Comparison of ENCODE assay signal across 9 cellular contexts in genomic region chr1:62318756-62319544, GRCh38. TPM values are rescaled to one million over a fixed set of nuclear protein-coding genes. Genes with fewer than 3 reads are reported as not detected.
DNase-seq lines count a peak whose midpoint lies in the region; ATAC-seq and TF ChIP-seq lines count a peak whose summit lies in the region.
"Had no signal": no experiment of that assay in that cellular context is flagged by ENCODE, and none has a peak within 500 bp of the region (broad histone marks: within the 10 kb centered on the region; RNA-seq: fewer than 3 reads in every experiment).

TSS of gene KANK4 (minus strand) at chr1:62319434. CDS start at chr1:62281564, 37,870 bp downstream.

- peaks cover 15 to 44% (median 25%) of the 10 kb centered on the region in 5 donors for H3K27me3 Mint-ChIP-seq in naive thymus-derived CD8-positive, alpha-beta T cell

- H3K36me3 Mint-ChIP-seq in naive thymus-derived CD8-positive, alpha-beta T cell: no peaks in the 10 kb centered on the region

- H3K9me3 ChIP-seq in A673 (ENCODE audit: low read depth, low read length, poor library complexity, severe bottlenecking): no peaks in the 10 kb centered on the region

- peaks cover 49% of the 10 kb centered on the region for H3K27me3 ChIP-seq in A673 (replicated peaks; ENCODE audit: insufficient read depth, low read depth, low read length, poor library complexity)

- no peak for TF ChIP-seq CTCF in A673 (conservative IDR thresholded peaks at IDR 0.05; ENCODE audit: low read depth, low read length)
- 0 out of 2 replicates have a peak, but pooled peaks have one; percentile 5 for TF ChIP-seq CTCF in LNCaP clone FGC (IDR thresholded peaks at IDR 0.05; ENCODE audit: control insufficient read depth, extremely low read depth, insufficient read depth)
- TF ChIP-seq CTCF in epithelial cell of esophagus (IDR thresholded peaks at IDR 0.05; ENCODE audit: insufficient read depth, low read depth, low read length, missing control alignments): no peak

- POLR2A ChIA-PET in A673 (lab: Charles Lee; ENCODE audit: low non-redundant PET): no interaction called here
- POLR2A ChIA-PET in naive thymus-derived CD8-positive, alpha-beta T cell (lab: Charles Lee): no interaction called here

- intact Hi-C loops in A673 (cut with micrococcal nuclease; ENCODE audit: unreplicated experiment): no loop called here

- H3K4me1 ChIP-seq in A673 (ENCODE audit: insufficient read depth, low read length, poor library complexity, severe bottlenecking): peaks cover 5% of the 10 kb centered on the region

- CTCF ChIA-PET in A673 (lab: Charles Lee): interaction anchor here (1.3 kb wide), 1 partner anchor 21 kb away, joined by 3 read pairs; no protein-coding TSS in a partner anchor

- DNase-seq in A673 (ENCODE audit: low spot score) (peak; percentile 17), LNCaP clone FGC (ENCODE audit: low read depth) (no peak), epithelial cell of esophagus (ENCODE audit: low read depth) (peak; percentile 43), occipital lobe (lab: John Stamatoyannopoulos, UW) (no peak), COLO829 (ENCODE audit: low spot score) (no peak), NCI-H1048 (lab: John Stamatoyannopoulos, UW) (no peak)
- no peak for DNase-seq in naive thymus-derived CD8-positive, alpha-beta T cell

- H3K9me3 Mint-ChIP-seq in naive thymus-derived CD8-positive, alpha-beta T cell: no peaks in the 10 kb centered on the region

- peaks cover 0 to 10% (median under 1%) of the 10 kb centered on the region in 4 donors for H3K4me1 Mint-ChIP-seq in naive thymus-derived CD8-positive, alpha-beta T cell

- no peak for ATAC-seq in naive thymus-derived CD8-positive, alpha-beta T cell
- no peak for ATAC-seq in GM19397 (IDR thresholded peaks at IDR 0.05; ENCODE audit: unreplicated experiment)

- H3K27ac Mint-ChIP-seq in naive thymus-derived CD8-positive, alpha-beta T cell: peak within 1 kb of the TSS in 1 of 10 donors; percentile 35

- H3K4me3 ChIP-seq in A673 (ENCODE audit: low read depth, low read length, poor library complexity, severe bottlenecking) (peak within 1 kb of the TSS; percentile 39), LNCaP clone FGC (ENCODE audit: low read depth, low read length) (peak within 1 kb of the TSS; percentile 25; the same call in 1 of the 2 replicates), epithelial cell of esophagus (ENCODE audit: low read length) (peak within 1 kb of the TSS; percentile 34)

- peak within 1 kb of the TSS in 8 of 10 donors; percentile 9 to 70 (median 46) for H3K4me3 Mint-ChIP-seq in naive thymus-derived CD8-positive, alpha-beta T cell

- no peaks in the 10 kb centered on the region for H3K36me3 ChIP-seq in A673 (ENCODE audit: insufficient read depth, low read length, poor library complexity, severe bottlenecking)

- no peak within 1 kb of the TSS for H3K27ac ChIP-seq in A673 (ENCODE audit: low read depth, low read length, poor library complexity, severe bottlenecking)

- BruUV-seq in A673 (replicated peaks; lab: Mats Ljungman, UMichigan): no TSS peak

RNA-seq across cellular contexts. Expression of gene KANK4, which starts in this region (rescaled TPM):
- total RNA-seq in A673 (2021): 0.13 and 0.24 TPM in 2 replicates
- not detected for total RNA-seq in naive thymus-derived CD8-positive, alpha-beta T cell
- polyA plus RNA-seq in naive thymus-derived CD8-positive, alpha-beta T cell: not detected
- total RNA-seq in occipital lobe: 0.47 TPM
- total RNA-seq: G401 had no signal

Comparison
In these comparisons a context has a peak if more than half of its experiments do, and no peak if none do; other contexts are left out.
1. Peak in DNase-seq and H3K4me3 ChIP-seq in A673; RNA of the gene not detected or under 1 TPM.